Comparison of ENCODE assay signal across 1 cellular context in the genomic region with DNA sequence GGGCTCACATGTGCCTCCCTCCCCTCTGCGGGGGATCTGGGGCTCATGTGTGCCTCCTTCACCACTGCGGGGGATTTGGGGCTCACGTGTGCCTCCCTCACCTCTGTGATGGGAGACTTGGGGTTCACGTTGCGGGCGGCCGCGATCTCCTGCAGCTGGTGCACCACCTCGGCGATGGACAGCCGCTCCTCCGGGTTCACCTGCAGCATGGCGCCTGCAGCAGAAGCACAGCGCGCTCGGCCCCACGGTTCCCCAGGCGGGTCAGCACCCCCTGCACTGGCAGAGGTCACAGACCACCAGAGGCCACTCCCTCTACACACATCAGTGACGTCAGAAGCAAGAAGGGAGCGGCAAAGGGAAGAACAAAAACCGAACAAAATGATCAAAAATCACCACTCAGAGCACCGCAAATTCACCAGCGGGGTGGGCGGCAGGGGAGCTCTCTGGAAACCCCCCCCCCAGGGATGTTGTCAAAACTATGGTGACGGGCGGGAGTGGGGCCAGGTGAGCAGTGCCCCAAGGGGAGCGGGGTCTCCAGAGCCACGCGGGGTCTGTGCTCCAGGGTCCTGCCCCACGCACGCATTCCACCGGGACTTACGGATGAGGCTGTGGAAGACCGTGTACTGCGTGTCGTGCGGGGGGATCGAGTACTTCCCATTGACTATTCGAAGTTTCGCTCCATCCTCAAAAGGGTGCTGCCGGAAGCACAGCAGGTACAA.
TF ChIP-seq lines count a peak whose summit lies in the region.

No MANE protein-coding gene starts in this region.

TF ChIP-seq in K562, 482 proteins besides CTCF, POLR2A, EP300 and RAD21:
- TF ChIP-seq ELK3 (CRISPR knock-in tag; IDR thresholded peaks at IDR 0.05) (no peak), POLR2G (IDR thresholded peaks at IDR 0.05; ENCODE audit: low read depth, low read length) (peak; percentile 47), RBM22 (IDR thresholded peaks at IDR 0.05; ENCODE audit: low read depth, low read length, poor library complexity, severe bottlenecking) (peak; percentile 32), JUND (IDR thresholded peaks at IDR 0.05; ENCODE audit: borderline replicate concordance, low read depth, low read length) (no peak), JUND (tag; IDR thresholded peaks at IDR 0.05; ENCODE audit: borderline replicate concordance, low read depth, low read length) (no peak), SAFB2 (IDR thresholded peaks at IDR 0.05; ENCODE audit: borderline replicate concordance, low read depth, low read length, severe bottlenecking) (no peak), CBX5 (IDR thresholded peaks at IDR 0.05; ENCODE audit: borderline replicate concordance, low read depth) (no peak), RAD51 (IDR thresholded peaks at IDR 0.05; ENCODE audit: borderline replicate concordance, low read depth) (no peak)
- TF ChIP-seq, protein P1, sequence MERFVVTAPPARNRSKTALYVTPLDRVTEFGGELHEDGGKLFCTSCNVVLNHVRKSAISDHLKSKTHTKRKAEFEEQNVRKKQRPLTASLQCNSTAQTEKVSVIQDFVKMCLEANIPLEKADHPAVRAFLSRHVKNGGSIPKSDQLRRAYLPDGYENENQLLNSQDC (CRISPR knock-in tag; IDR thresholded peaks at IDR 0.05), result no peak
- TF ChIP-seq, protein P2, sequence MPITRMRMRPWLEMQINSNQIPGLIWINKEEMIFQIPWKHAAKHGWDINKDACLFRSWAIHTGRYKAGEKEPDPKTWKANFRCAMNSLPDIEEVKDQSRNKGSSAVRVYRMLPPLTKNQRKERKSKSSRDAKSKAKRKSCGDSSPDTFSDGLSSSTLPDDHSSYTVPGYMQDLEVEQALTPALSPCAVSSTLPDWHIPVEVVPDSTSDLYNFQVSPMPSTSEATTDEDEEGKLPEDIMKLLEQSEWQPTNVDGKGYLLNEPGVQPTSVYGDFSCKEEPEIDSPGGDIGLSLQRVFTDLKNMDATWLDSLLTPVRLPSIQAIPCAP (CRISPR knock-in tag; IDR thresholded peaks at IDR 0.05; ENCODE audit: borderline replicate concordance), result no peak
